In the genomic region with DNA sequence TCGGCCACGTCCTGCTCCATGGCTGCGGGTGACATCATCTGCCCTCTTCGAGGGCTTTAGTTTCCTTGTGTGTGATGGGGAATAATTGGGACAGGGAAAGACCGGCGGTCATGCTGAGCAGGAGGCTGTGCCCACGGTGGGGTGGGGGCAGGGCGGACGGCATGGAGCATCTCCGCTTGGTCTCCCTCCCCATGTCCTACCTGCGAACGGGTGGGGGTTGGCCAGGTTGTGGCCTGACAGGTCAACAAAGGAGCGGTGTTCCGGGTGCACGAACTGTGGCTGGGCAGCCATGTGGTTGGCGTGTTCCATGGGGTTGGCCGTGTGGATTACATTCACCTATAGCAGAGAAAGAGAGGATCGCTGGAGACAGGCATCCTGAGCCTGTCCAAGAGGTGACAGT, we compare ENCODE assay signal across 14 cellular contexts.
DNase-seq lines count a peak whose midpoint lies in the region; ATAC-seq and TF ChIP-seq lines count a peak whose summit lies in the region.
"Had no signal": no experiment of that assay in that cellular context is flagged by ENCODE, and none has a peak within 500 bp of the region (broad histone marks: within the 10 kb centered on the region; RNA-seq: fewer than 3 reads in every experiment).

No MANE protein-coding gene starts in this region.

- no peak for DNase-seq in CD4-positive, alpha-beta memory T cell
- DNase-seq in activated CD8-positive, alpha-beta T cell treated with anti-CD3 and anti-CD28 coated beads for 36 hours: no peak
- DNase-seq in memory B cell (ENCODE audit: low spot score in 2 of 2) (no peak), H7 (no peak), NCI-H187 (lab: John Stamatoyannopoulos, UW) (no peak), NCI-H2081 (lab: John Stamatoyannopoulos, UW) (no peak)
- DNase-seq: effector CD4-positive, alpha-beta T cell; kidney glomerular epithelial cell; NK-92 treated with Interleukin-12 subunit alpha and Interleukin-12 subunit beta, amount 100 ng/mL, for 24 hours; stimulated activated CD4-positive, alpha-beta T cell treated with anti-CD3 and anti-CD28 coated beads, Interleukin-2, amount 100 ng/mL, for 24 hours had no signal

- no peak overlapping the region for H3K9ac ChIP-seq in BLaER1

- peaks cover 67 to 85% of the 10 kb centered on the region in 2 donors for H3K36me3 Mint-ChIP-seq in CD4-positive, alpha-beta memory T cell
- H3K36me3 Mint-ChIP-seq in activated CD8-positive, alpha-beta T cell treated with anti-CD3 and anti-CD28 coated beads for 36 hours (ENCODE audit: low read depth): peaks cover 70% of the 10 kb centered on the region
- peaks cover 29% of the 10 kb centered on the region for H3K36me3 Mint-ChIP-seq in memory B cell

- H3K27ac ChIP-seq in BLaER1: 0 out of 2 replicates have a peak overlapping the region, but pooled peaks have one; percentile 33
- H3K27ac ChIP-seq in CD4-positive, alpha-beta memory T cell (ENCODE audit: low read depth, low read length): no peak overlapping the region
- H3K27ac ChIP-seq: VCaP had no signal

- TF ChIP-seq CTCF in activated CD8-positive, alpha-beta T cell treated with anti-CD3 and anti-CD28 coated beads for 36 hours (IDR thresholded peaks at IDR 0.05): no peak

- peaks cover 0 to 7% (median 0%) of the 10 kb centered on the region in 8 donors for H3K9me3 Mint-ChIP-seq in CD4-positive, alpha-beta memory T cell
- no peaks in the 10 kb centered on the region for H3K9me3 Mint-ChIP-seq in activated CD8-positive, alpha-beta T cell treated with anti-CD3 and anti-CD28 coated beads for 36 hours
- H3K9me3 Mint-ChIP-seq in memory B cell: no peaks in the 10 kb centered on the region

- intact Hi-C loops in CD4-positive, alpha-beta memory T cell (cut with micrococcal nuclease): no loop called here
- intact Hi-C loops in activated CD8-positive, alpha-beta T cell treated with anti-CD3 and anti-CD28 coated beads for 36 hours (cut with micrococcal nuclease): no loop called here

- no peak for ATAC-seq in activated CD8-positive, alpha-beta T cell treated with anti-CD3 and anti-CD28 coated beads for 36 hours
- no peak for ATAC-seq in memory B cell (ENCODE audit: low read depth)
- ATAC-seq: sciatic nerve had no signal

- H3K27me3 Mint-ChIP-seq in CD4-positive, alpha-beta memory T cell: no peaks in the 10 kb centered on the region
- H3K27me3 Mint-ChIP-seq in activated CD8-positive, alpha-beta T cell treated with anti-CD3 and anti-CD28 coated beads for 36 hours: no peaks in the 10 kb centered on the region
- no peaks in the 10 kb centered on the region for H3K27me3 Mint-ChIP-seq in memory B cell

- peaks cover 95% of the 10 kb centered on the region for H3K36me3 ChIP-seq in BLaER1
- peaks cover 75% of the 10 kb centered on the region for H3K36me3 ChIP-seq in CD4-positive, alpha-beta memory T cell (ENCODE audit: insufficient read depth, low read length)
- peaks cover 48% of the 10 kb centered on the region for H3K36me3 ChIP-seq in H7 (replicated peaks; ENCODE audit: control insufficient read depth, insufficient read depth, low read length)

- H3K27me3 ChIP-seq in BLaER1 (no peaks in the 10 kb centered on the region), H7 (ENCODE audit: control insufficient read depth, insufficient read depth, low read length) (no peaks in the 10 kb centered on the region)
- no peaks in the 10 kb centered on the region for H3K27me3 ChIP-seq in CD4-positive, alpha-beta memory T cell (ENCODE audit: insufficient read depth, low read length)
- H3K27me3 ChIP-seq: heart left ventricle had no signal

- 0 out of 2 replicates have a peak, but pooled peaks cover 8% of the 10 kb centered on the region for H3K9me3 ChIP-seq in BLaER1
- H3K9me3 ChIP-seq in CD4-positive, alpha-beta memory T cell (ENCODE audit: control insufficient read depth in 1 of 2, low read length in 2 of 2): no peaks in the 10 kb centered on the region
- H3K9me3 ChIP-seq: heart left ventricle had no signal

- H3K4me1 ChIP-seq in BLaER1: peaks cover 98% of the 10 kb centered on the region
- H3K4me1 ChIP-seq in CD4-positive, alpha-beta memory T cell (ENCODE audit: insufficient read depth, low read length): peaks cover 39% of the 10 kb centered on the region

- CTCF ChIA-PET in CD4-positive, alpha-beta memory T cell (lab: Charles Lee; ENCODE audit: partially characterized antibody): interaction anchor here (1.0 to 1.7 kb wide), 5 partner anchors 10 to 137 kb away, joined by 3 to 8 read pairs (median 3); no protein-coding TSS in a partner anchor
- CTCF ChIA-PET in activated CD8-positive, alpha-beta T cell treated with anti-CD3 and anti-CD28 coated beads for 36 hours (lab: Charles Lee): interaction anchor here (1.2 to 1.4 kb wide), 2 partner anchors 15 to 105 kb away, joined by 3 to 4 read pairs; no protein-coding TSS in a partner anchor

- H3K4me3 ChIP-seq in BLaER1 (no peak overlapping the region), H7 (ENCODE audit: insufficient read depth, low read depth, low read length) (no peak overlapping the region)
- no peak overlapping the region for H3K4me3 ChIP-seq in CD4-positive, alpha-beta memory T cell (ENCODE audit: low read length in 2 of 2)
- H3K4me3 ChIP-seq: heart left ventricle had no signal

- peaks cover 88% of the 10 kb centered on the region for H4K20me1 ChIP-seq in BLaER1

- peak overlapping the region in 3 of 8 donors; percentile 4 to 46 (median 37) for H3K4me3 Mint-ChIP-seq in CD4-positive, alpha-beta memory T cell
- no peak overlapping the region for H3K4me3 Mint-ChIP-seq in activated CD8-positive, alpha-beta T cell treated with anti-CD3 and anti-CD28 coated beads for 36 hours
- no peak overlapping the region for H3K4me3 Mint-ChIP-seq in memory B cell

- peak overlapping the region; percentile 87 for H3K4me2 ChIP-seq in BLaER1

- POLR2A ChIA-PET in CD4-positive, alpha-beta memory T cell (lab: Charles Lee; ENCODE audit: partially characterized antibody): interaction anchor here (2.8 to 12.0 kb wide), 3 partner anchors 16 to 105 kb away, joined by 8 to 187 read pairs (median 19); no protein-coding TSS in a partner anchor
- POLR2A ChIA-PET in activated CD8-positive, alpha-beta T cell treated with anti-CD3 and anti-CD28 coated beads for 36 hours (lab: Charles Lee): interaction anchor here (1.1 to 1.3 kb wide), 2 partner anchors 14 to 105 kb away, joined by 3 to 4 read pairs; no protein-coding TSS in a partner anchor

- peaks cover 23 to 65% (median 47%) of the 10 kb centered on the region in 4 donors for H3K4me1 Mint-ChIP-seq in CD4-positive, alpha-beta memory T cell
- H3K4me1 Mint-ChIP-seq in activated CD8-positive, alpha-beta T cell treated with anti-CD3 and anti-CD28 coated beads for 36 hours (ENCODE audit: low read depth): peaks cover 53% of the 10 kb centered on the region
- peaks cover 34% of the 10 kb centered on the region for H3K4me1 Mint-ChIP-seq in memory B cell

- peak overlapping the region in 6 of 7 donors; percentile 68 to 93 (median 82) for H3K27ac Mint-ChIP-seq in CD4-positive, alpha-beta memory T cell
- peak overlapping the region; percentile 39 for H3K27ac Mint-ChIP-seq in activated CD8-positive, alpha-beta T cell treated with anti-CD3 and anti-CD28 coated beads for 36 hours
- peak overlapping the region; percentile 89 for H3K27ac Mint-ChIP-seq in memory B cell

Comparison
In these comparisons a context has a peak if more than half of its experiments do, and no peak if none do; other contexts are left out.
1. H3K27ac Mint-ChIP-seq: peak in every context shown above with its lines; median percentile 89 in memory B cell; 82 in CD4-positive, alpha-beta memory T cell; 39 in activated CD8-positive, alpha-beta T cell treated with anti-CD3 and anti-CD28 coated beads for 36 hours.